28 cellular contexts compared by ENCODE assay signal in the genomic region with DNA sequence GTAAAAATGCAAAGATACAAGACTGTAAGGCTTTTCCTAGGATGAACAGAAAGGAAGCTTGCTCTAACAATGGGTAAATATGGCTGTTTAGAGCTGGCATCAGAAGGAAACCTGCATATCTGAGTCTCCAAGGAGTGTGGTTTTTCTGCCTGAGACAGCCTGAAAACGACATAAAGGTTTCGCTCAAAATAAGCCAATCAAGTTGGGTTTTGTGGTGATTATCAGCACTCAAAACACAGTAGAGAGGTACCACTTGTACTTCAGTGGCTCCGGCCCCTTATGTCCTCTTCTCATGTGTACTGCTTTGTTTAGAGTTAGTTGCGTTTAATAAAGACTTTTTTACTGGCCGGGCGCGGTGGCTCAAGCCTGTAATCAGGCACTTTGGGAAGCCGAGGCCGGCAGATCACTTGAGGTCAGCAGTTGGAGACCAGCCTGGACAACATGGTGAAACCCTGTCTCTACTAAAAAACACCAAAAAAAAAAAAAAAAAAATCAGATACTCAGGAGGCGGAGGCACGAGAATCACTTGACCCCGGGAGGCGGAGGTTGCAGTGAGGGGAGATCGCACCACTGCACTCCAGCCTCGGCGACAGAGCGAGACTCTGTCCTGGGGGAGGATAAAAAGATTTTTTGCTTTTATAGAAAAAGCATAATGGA. TPM values are rescaled to one million over a fixed set of nuclear protein-coding genes. Genes with fewer than 3 reads are reported as not detected.
DNase-seq lines count a peak whose midpoint lies in the region; ATAC-seq and TF ChIP-seq lines count a peak whose summit lies in the region.
"Had no signal": no experiment of that assay in that cellular context is flagged by ENCODE, and none has a peak within 500 bp of the region (broad histone marks: within the 10 kb centered on the region; RNA-seq: fewer than 3 reads in every experiment).

No MANE protein-coding gene starts in this region.

- H3K4ac ChIP-seq in mesenchymal stem cell (ENCODE audit: low read depth in 1 of 2, low read length in 2 of 2): no peak overlapping the region

- no peak overlapping the region for H2AK5ac ChIP-seq in mesenchymal stem cell (ENCODE audit: low read length, severe bottlenecking)

- no peak for TF ChIP-seq CTCF in GM23338 (conservative IDR thresholded peaks at IDR 0.05; ENCODE audit: low read depth in 2 of 2)
- no peak for TF ChIP-seq CTCF in testis (IDR thresholded peaks at IDR 0.05)

- no peak overlapping the region for H2BK120ac ChIP-seq in mesenchymal stem cell (ENCODE audit: low read depth, low read length)

- H2BK12ac ChIP-seq in mesenchymal stem cell (ENCODE audit: low read length in 2 of 2): no peak overlapping the region

- H3K79me1 ChIP-seq in mesenchymal stem cell (replicated peaks; ENCODE audit: low read length, poor library complexity, severe bottlenecking): no peaks in the 10 kb centered on the region

- H3K27me3 ChIP-seq in GM23338 (ENCODE audit: insufficient read depth) (no peaks in the 10 kb centered on the region), mesenchymal stem cell (ENCODE audit: control insufficient read depth in 1 of 2, insufficient read depth in 1 of 2, low read length in 2 of 2) (no peaks in the 10 kb centered on the region), testis (no peaks in the 10 kb centered on the region)
- H3K27me3 ChIP-seq: BLaER1 treated with 17β-estradiol and CSF1 and Interleukin-3, amounts not matched to agents 10 nM and 100 nM; body of pancreas had no signal

- H3K9me2 ChIP-seq in GM23338 (ENCODE audit: insufficient read depth): no peaks in the 10 kb centered on the region

- no peak for DNase-seq in GM23338 (ENCODE audit: low spot score)
- peak; percentile 3 for DNase-seq in NCI-H2227 treated with DMSO at 0.1 percent for 48 hours (lab: John Stamatoyannopoulos, UW)
- no peak for DNase-seq in mesenchymal stem cell
- peak; percentile 27 for DNase-seq in testis
- DNase-seq in NK-92 (lab: John Stamatoyannopoulos, UW; ENCODE audit: unreplicated experiment): no peak
- no peak for DNase-seq in RKO (ENCODE audit: low spot score)
- no peak for DNase-seq in 8988T
- DNase-seq: activated CD4-positive, alpha-beta T cell treated with anti-CD3 and anti-CD28 coated beads for 1 hour; activated CD8-positive, alpha-beta T cell treated with anti-CD3 and anti-CD28 coated beads, Interleukin-2, amount 10 ng/mL, durations not matched to agents 7 days and 5 days; activated naive CD4-positive, alpha-beta T cell treated with anti-CD3 and anti-CD28 coated beads, Interleukin-2, amount 10 ng/mL, durations not matched to agents 7 days and 5 days; body of pancreas; dermis blood vessel endothelial cell; endodermal cell; glutamatergic neuron; natural killer cell; NCI-H1436 treated with DMSO at 0.1 percent for 48 hours; NCI-H2171; NCI-H526 treated with DMSO at 0.1 percent for 48 hours; PC-9; stimulated activated CD4-positive, alpha-beta T cell treated with anti-CD3 and anti-CD28 coated beads, Interleukin-1b, Interleukin-23, amount 100 ng/mL, for 48 hours; stimulated activated naive CD4-positive, alpha-beta T cell treated with Interleukin-2 at 50 U/mL for 16 hours had no signal

- H4K8ac ChIP-seq in mesenchymal stem cell (ENCODE audit: low read length): no peak overlapping the region

- H3F3A ChIP-seq in GM23338 (replicated peaks; ENCODE audit: low read depth): no peaks in the 10 kb centered on the region

- no peak overlapping the region for H3K14ac ChIP-seq in mesenchymal stem cell (ENCODE audit: low read length in 2 of 2)

- H3K4me3 Mint-ChIP-seq in GM23338: no peak overlapping the region
- H3K4me3 Mint-ChIP-seq: activated CD8-positive, alpha-beta T cell treated with anti-CD3 and anti-CD28 coated beads, Interleukin-2, amount 10 ng/mL, durations not matched to agents 7 days and 5 days; activated naive CD4-positive, alpha-beta T cell treated with anti-CD3 and anti-CD28 coated beads, Interleukin-2, amount 10 ng/mL, durations not matched to agents 7 days and 5 days; central memory CD8-positive, alpha-beta T cell; endodermal cell; natural killer cell; T-helper 2 cell treated with Interferon-gamma antibody and Interleukin-4, amounts not matched to agents 5 μg/mL and 100 μg/mL, for 36 hours had no signal

- no peak overlapping the region for H3K4me3 ChIP-seq in GM23338
- peak overlapping the region in 1 of 2 experiments; percentile 3 for H3K4me3 ChIP-seq in mesenchymal stem cell (ENCODE audit: insufficient read depth in 1 of 2, low read depth in 1 of 2, low read length in 2 of 2)
- H3K4me3 ChIP-seq in testis: no peak overlapping the region
- H3K4me3 ChIP-seq: BLaER1 treated with 17β-estradiol and CSF1 and Interleukin-3, amounts not matched to agents 10 nM and 100 nM; body of pancreas; PC-9; smooth muscle cell had no signal

- no peak overlapping the region for H2BK5ac ChIP-seq in mesenchymal stem cell (ENCODE audit: low read depth, low read length, poor library complexity, severe bottlenecking)

- H3K27ac ChIP-seq in GM23338 (ENCODE audit: low read depth) (no peak overlapping the region), mesenchymal stem cell (ENCODE audit: low read length, poor library complexity, severe bottlenecking) (no peak overlapping the region), testis (peak overlapping the region in 1 of 2 donors; percentile 38)
- H3K27ac ChIP-seq: BLaER1 treated with 17β-estradiol and CSF1 and Interleukin-3, amounts not matched to agents 10 nM and 100 nM; body of pancreas; PC-9 had no signal

- H3K9me3 Mint-ChIP-seq in GM23338: no peaks in the 10 kb centered on the region
- H3K9me3 Mint-ChIP-seq: activated naive CD4-positive, alpha-beta T cell treated with anti-CD3 and anti-CD28 coated beads, Interleukin-2, amount 10 ng/mL, durations not matched to agents 7 days and 5 days; central memory CD8-positive, alpha-beta T cell; endodermal cell; natural killer cell; T-helper 2 cell treated with Interferon-gamma antibody and Interleukin-4, amounts not matched to agents 5 μg/mL and 100 μg/mL, for 36 hours had no signal

- WGBS in mesenchymal stem cell: 88% methylated on average over 17 of the region's 17 CpGs
- 53 to 55% methylated on average over 17 of the region's 17 CpGs for WGBS in testis, 2 donors

- H3K9ac ChIP-seq in mesenchymal stem cell (ENCODE audit: low read length): peak overlapping the region; percentile 62
- H3K9ac ChIP-seq: BLaER1 treated with 17β-estradiol and CSF1 and Interleukin-3, amounts not matched to agents 10 nM and 100 nM had no signal

- H2BK15ac ChIP-seq in mesenchymal stem cell (ENCODE audit: low read depth, poor library complexity, severe bottlenecking): no peak overlapping the region

- no peaks in the 10 kb centered on the region for H3K79me2 ChIP-seq in GM23338 (replicated peaks; ENCODE audit: insufficient read depth)

- H3K18ac ChIP-seq in mesenchymal stem cell (ENCODE audit: low read depth in 1 of 2, low read length in 2 of 2): no peak overlapping the region

- no peak overlapping the region for H3K23ac ChIP-seq in mesenchymal stem cell (ENCODE audit: low read length in 2 of 2)

- H4K20me1 ChIP-seq in GM23338 (replicated peaks; ENCODE audit: insufficient read depth): no peaks in the 10 kb centered on the region
- H4K20me1 ChIP-seq: BLaER1 treated with 17β-estradiol and CSF1 and Interleukin-3, amounts not matched to agents 10 nM and 100 nM had no signal

- H3K36me3 Mint-ChIP-seq in GM23338 (ENCODE audit: low read depth): no peaks in the 10 kb centered on the region
- H3K36me3 Mint-ChIP-seq: activated naive CD4-positive, alpha-beta T cell treated with anti-CD3 and anti-CD28 coated beads, Interleukin-2, amount 10 ng/mL, durations not matched to agents 7 days and 5 days; natural killer cell had no signal

- H3K27me3 Mint-ChIP-seq in GM23338 (ENCODE audit: insufficient read depth, low read depth, poor library complexity): peaks cover 2% of the 10 kb centered on the region
- H3K27me3 Mint-ChIP-seq: central memory CD8-positive, alpha-beta T cell had no signal

- peaks cover 12% of the 10 kb centered on the region; the same call in 2 of the 3 replicates for H3K4me1 Mint-ChIP-seq in GM23338
- H3K4me1 Mint-ChIP-seq: activated naive CD4-positive, alpha-beta T cell treated with anti-CD3 and anti-CD28 coated beads, Interleukin-2, amount 10 ng/mL, durations not matched to agents 7 days and 5 days; central memory CD8-positive, alpha-beta T cell; endodermal cell; natural killer cell had no signal

- H3K4me1 ChIP-seq in GM23338 (ENCODE audit: insufficient read depth) (peaks cover 11% of the 10 kb centered on the region), mesenchymal stem cell (ENCODE audit: control insufficient read depth, insufficient read depth, low read depth, low read length) (no peaks in the 10 kb centered on the region), testis (no peaks in the 10 kb centered on the region)
- H3K4me1 ChIP-seq: body of pancreas had no signal

- TF ChIP-seq POLR2A in testis (IDR thresholded peaks at IDR 0.05): no peak

- H2AFZ ChIP-seq in GM23338: peak overlapping the region; percentile 91
- no peak overlapping the region for H2AFZ ChIP-seq in mesenchymal stem cell (ENCODE audit: low read depth, low read length)
- H2AFZ ChIP-seq: PC-9 had no signal

- H3K27ac Mint-ChIP-seq in GM23338: peak overlapping the region; percentile 62; the same call in 1 of the 2 replicates
- H3K27ac Mint-ChIP-seq: activated CD8-positive, alpha-beta T cell treated with anti-CD3 and anti-CD28 coated beads, Interleukin-2, amount 10 ng/mL, durations not matched to agents 7 days and 5 days; activated naive CD4-positive, alpha-beta T cell treated with anti-CD3 and anti-CD28 coated beads, Interleukin-2, amount 10 ng/mL, durations not matched to agents 7 days and 5 days; endodermal cell; natural killer cell; T-helper 2 cell treated with Interferon-gamma antibody and Interleukin-4, amounts not matched to agents 5 μg/mL and 100 μg/mL, for 36 hours had no signal

- no peak overlapping the region for H4K91ac ChIP-seq in mesenchymal stem cell (ENCODE audit: low read length)

- H3K36me3 ChIP-seq in GM23338 (ENCODE audit: insufficient read depth): no peaks in the 10 kb centered on the region
- no peaks in the 10 kb centered on the region for H3K36me3 ChIP-seq in mesenchymal stem cell (ENCODE audit: control insufficient read depth in 1 of 2, insufficient read depth in 2 of 2, low read depth in 1 of 2, low read length in 2 of 2)
- H3K36me3 ChIP-seq in testis (ENCODE audit: low read depth, missing control alignments): no peaks in the 10 kb centered on the region
- H3K36me3 ChIP-seq: BLaER1 treated with 17β-estradiol and CSF1 and Interleukin-3, amounts not matched to agents 10 nM and 100 nM had no signal

- ATAC-seq in GM23338 (peak; percentile 50), HG03159 (IDR thresholded peaks at IDR 0.05; ENCODE audit: unreplicated experiment) (no peak)
- ATAC-seq: activated CD8-positive, alpha-beta T cell treated with anti-CD3 and anti-CD28 coated beads, Interleukin-2, amount 10 ng/mL, durations not matched to agents 7 days and 5 days; body of pancreas; HCT116; natural killer cell; Right ventricle myocardium inferior had no signal

- H3K4me2 ChIP-seq in GM23338 (no peak overlapping the region), mesenchymal stem cell (ENCODE audit: low read length, poor library complexity, severe bottlenecking) (no peak overlapping the region)
- H3K4me2 ChIP-seq: PC-9, smooth muscle cell had no signal

- intact Hi-C loops in testis (cut with DNase I; ENCODE audit: low total_unique reads): no loop called here

- H3K9me3 ChIP-seq in mesenchymal stem cell (ENCODE audit: control insufficient read depth, low read length) (no peaks in the 10 kb centered on the region), testis (no peaks in the 10 kb centered on the region)
- H3K9me3 ChIP-seq: BLaER1 treated with 17β-estradiol and CSF1 and Interleukin-3, amounts not matched to agents 10 nM and 100 nM; body of pancreas had no signal

RNA-seq across cellular contexts. Expression of gene KLF9, which starts 39.4 kb away (rescaled TPM):
- total RNA-seq in GM23338 (2014; rRNA removed; shearing (Covaris generic)): 0.82 and 1.5 TPM in 2 replicates
- 0.45 and 0.58 TPM in 2 replicates for polyA plus RNA-seq in GM23338 (2016; fragmentation: Nextera tagmentation; extraction: Ambion mirVana)
- 31.5 TPM for polyA plus RNA-seq in mesenchymal stem cell (2013, experiment 1 of 2)
- 32.5 TPM for polyA plus RNA-seq in mesenchymal stem cell (2013, experiment 2 of 2)
- total RNA-seq in testis: 10 to 100 TPM; 39.8 to 47.9 TPM
- polyA plus RNA-seq in testis (ENCODE audit: insufficient read depth, low read depth, low replicate concordance): 11.8 TPM

Comparison
In these comparisons a context has a peak if more than half of its experiments do, and no peak if none do; other contexts are left out.
1. DNase-seq: peak in NCI-H2227 treated with DMSO at 0.1 percent for 48 hours (single experiment) and testis (single experiment); none in GM23338 (single experiment), mesenchymal stem cell (single experiment), NK-92 (single experiment), RKO (single experiment) and 8988T (single experiment).
2. RNA of gene KLF9, which starts 39.4 kb away (total RNA-seq): 39.8 to 47.9 TPM in testis; 0.82 to 1.5 TPM in GM23338; every median in the first group is over 10 times any median in the second.